In genomic region chr19:8454218-8454617, GRCh38 we compare ENCODE assay signal across 14 cellular contexts. TPM values are rescaled to one million over a fixed set of nuclear protein-coding genes. Genes with fewer than 3 reads are reported as not detected.
"Had no signal": no experiment of that assay in that cellular context is flagged by ENCODE, and none has a peak within 500 bp of the region (broad histone marks: within the 10 kb centered on the region; RNA-seq: fewer than 3 reads in every experiment).

No MANE protein-coding gene starts in this region.

- H3K27me3 ChIP-seq: ascending aorta, upper lobe of left lung had no signal

- H3K4me3 Mint-ChIP-seq: activated naive CD8-positive, alpha-beta T cell treated with anti-CD3 and anti-CD28 coated beads, Interleukin-2, amount 50 U/mL, for 24 hours had no signal

- ATAC-seq: activated naive CD8-positive, alpha-beta T cell treated with anti-CD3 and anti-CD28 coated beads, Interleukin-2, amount 50 U/mL, for 24 hours had no signal

- H3K4me3 ChIP-seq: ascending aorta, left ventricle myocardium inferior, upper lobe of left lung had no signal

- H3K9me3 Mint-ChIP-seq: activated naive CD8-positive, alpha-beta T cell treated with anti-CD3 and anti-CD28 coated beads, Interleukin-2, amount 50 U/mL, for 24 hours had no signal

- H3K27ac ChIP-seq: ascending aorta, left ventricle myocardium inferior, parathyroid adenoma had no signal

- H3K27me3 Mint-ChIP-seq: activated naive CD8-positive, alpha-beta T cell treated with anti-CD3 and anti-CD28 coated beads, Interleukin-2, amount 50 U/mL, for 24 hours had no signal

- DNase-seq: activated CD4-positive, alpha-beta T cell treated with anti-CD3 and anti-CD28 coated beads, Interleukin-2, amount 50 U/mL, for 4 hours; activated naive CD8-positive, alpha-beta T cell treated with anti-CD3 and anti-CD28 coated beads, Interleukin-2, amount 50 U/mL, for 24 hours; left ventricle myocardium inferior; retina; stimulated activated CD4-positive, alpha-beta T cell treated with anti-CD3 and anti-CD28 coated beads, Interleukin-15, amount 100 ng/mL, for 24 hours; stimulated activated CD4-positive, alpha-beta T cell treated with anti-CD3 and anti-CD28 coated beads, Interleukin-4, amount 100 ng/mL, for 4 hours; substantia nigra; upper lobe of left lung had no signal

- H3K9me3 ChIP-seq: ascending aorta, left ventricle myocardium inferior, upper lobe of left lung had no signal

- H3K9ac ChIP-seq: parathyroid adenoma had no signal

- H3K27ac Mint-ChIP-seq: activated naive CD8-positive, alpha-beta T cell treated with anti-CD3 and anti-CD28 coated beads, Interleukin-2, amount 50 U/mL, for 24 hours had no signal

RNA-seq across cellular contexts. Expression of gene PRAM1, which starts 48.2 kb away (rescaled TPM):
- total RNA-seq: ascending aorta, bronchial epithelial cell, fibroblast of lung, frontal cortex had no signal
- polyA plus RNA-seq: fibroblast of lung, keratinocyte had no signal
